Comparison of ENCODE assay signal across 13 cellular contexts in the genomic region with DNA sequence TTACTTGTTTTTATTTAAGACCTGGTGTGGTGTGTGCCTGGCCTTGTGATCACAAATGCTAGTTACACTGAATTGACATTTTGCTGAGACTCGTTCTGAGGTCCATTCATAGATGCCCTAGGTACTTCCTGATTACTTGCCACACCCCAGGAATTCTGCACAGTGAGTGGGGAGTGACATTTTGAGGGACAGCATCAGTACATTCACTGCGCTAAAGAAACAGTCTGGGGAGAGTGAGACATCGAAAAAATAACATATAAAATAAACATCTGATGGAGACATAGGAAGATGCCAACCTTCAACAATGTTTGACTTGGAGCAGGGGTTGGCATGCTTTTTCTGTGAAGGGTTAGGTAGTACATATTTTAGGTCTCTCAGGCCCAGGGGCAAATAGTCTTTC.
"Had no signal": no experiment of that assay in that cellular context is flagged by ENCODE, and none has a peak within 500 bp of the region (broad histone marks: within the 10 kb centered on the region; RNA-seq: fewer than 3 reads in every experiment).

No MANE protein-coding gene starts in this region.

- H3K4me3 Mint-ChIP-seq: activated naive CD4-positive, alpha-beta T cell treated with anti-CD3 and anti-CD28 coated beads for 36 hours; activated naive CD8-positive, alpha-beta T cell treated with anti-CD3 and anti-CD28 coated beads, Interleukin-2, amount 50 U/mL, for 24 hours; stimulated activated effector memory CD8-positive, alpha-beta T cell treated with anti-CD3 and anti-CD28 coated beads, Interleukin-12 subunit alpha, Interleukin-12 subunit beta, amount 100 ng/mL, for 72 hours had no signal

- H3K27ac ChIP-seq: dorsolateral prefrontal cortex had no signal

- H3K27me3 ChIP-seq: dorsolateral prefrontal cortex, transverse colon had no signal

- H3K4me3 ChIP-seq: dorsolateral prefrontal cortex, transverse colon had no signal

- H3K27ac Mint-ChIP-seq: activated naive CD4-positive, alpha-beta T cell treated with anti-CD3 and anti-CD28 coated beads for 36 hours; activated naive CD8-positive, alpha-beta T cell treated with anti-CD3 and anti-CD28 coated beads, Interleukin-2, amount 50 U/mL, for 24 hours; activated T-helper 2 cell treated with anti-CD3 and anti-CD28 coated beads, Interferon-gamma antibody, Interleukin-2, Interleukin-4, amounts not matched to agents 10 μg/mL and 5 μg/mL and 100 μg/mL, durations not matched to agents 14 hours and 24 hours and 36 hours; stimulated activated effector memory CD8-positive, alpha-beta T cell treated with anti-CD3 and anti-CD28 coated beads, Interleukin-12 subunit alpha, Interleukin-12 subunit beta, amount 100 ng/mL, for 72 hours had no signal

- DNase-seq: activated CD4-positive, alpha-beta T cell treated with anti-CD3 and anti-CD28 coated beads, Interleukin-2, amount 50 U/mL, for 4 hours; activated CD4-positive, CD25-positive, alpha-beta regulatory T cell treated with anti-CD3 and anti-CD28 coated beads, Interleukin-2, amount 50 U/mL, for 72 hours; activated naive CD4-positive, alpha-beta T cell treated with anti-CD3 and anti-CD28 coated beads for 36 hours; activated naive CD8-positive, alpha-beta T cell treated with anti-CD3 and anti-CD28 coated beads, Interleukin-2, amount 50 U/mL, for 24 hours; dorsolateral prefrontal cortex; hypothalamus; kidney; midbrain; stimulated activated CD4-positive, alpha-beta T cell treated with anti-CD3 and anti-CD28 coated beads, Interleukin-12 subunit alpha, Interleukin-12 subunit beta, amount 100 ng/mL, for 4 hours; stimulated activated CD4-positive, alpha-beta T cell treated with anti-CD3 and anti-CD28 coated beads, Interleukin-2, amount 100 ng/mL, for 24 hours; transverse colon had no signal

- H3K36me3 ChIP-seq: transverse colon had no signal

- H3K27me3 Mint-ChIP-seq: activated naive CD8-positive, alpha-beta T cell treated with anti-CD3 and anti-CD28 coated beads, Interleukin-2, amount 50 U/mL, for 24 hours had no signal
